12 cellular contexts compared by ENCODE assay signal in the genomic region with DNA sequence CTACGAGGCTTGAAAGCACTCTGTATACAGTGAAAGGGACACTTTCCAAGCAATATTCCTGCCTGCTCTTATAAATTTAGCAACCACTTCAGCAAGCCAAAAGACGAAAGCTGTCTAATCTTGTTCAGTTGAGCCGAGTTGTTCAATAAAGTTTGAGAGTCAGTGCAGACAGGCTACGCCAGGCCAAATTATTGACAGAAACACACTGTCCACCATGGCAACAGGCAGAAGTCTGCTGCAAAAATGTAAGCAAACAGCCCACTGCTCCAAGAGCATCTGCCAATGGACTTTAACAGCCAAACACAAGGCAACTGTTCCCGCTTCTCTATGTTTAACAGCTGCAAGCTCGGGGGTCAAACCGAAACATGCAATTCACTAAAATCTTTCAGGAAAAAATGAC.
DNase-seq lines count a peak whose midpoint lies in the region; ATAC-seq and TF ChIP-seq lines count a peak whose summit lies in the region.
"Had no signal": no experiment of that assay in that cellular context is flagged by ENCODE, and none has a peak within 500 bp of the region (broad histone marks: within the 10 kb centered on the region; RNA-seq: fewer than 3 reads in every experiment).

No MANE protein-coding gene starts in this region.

- H4K20me1 ChIP-seq in neural progenitor cell (ENCODE audit: low read depth): peaks cover 100% of the 10 kb centered on the region

- peaks cover 91% of the 10 kb centered on the region for H3K79me2 ChIP-seq in neural progenitor cell (ENCODE audit: low read depth)

- POLR2A ChIA-PET in MCF 10A (lab: Yijun Ruan, JAX): no interaction called here

- no peak for TF ChIP-seq EP300 in upper lobe of left lung (IDR thresholded peaks at IDR 0.05)

- DNase-seq in breast epithelium (ENCODE audit: low spot score in 2 of 2) (peak in 1 of 2 donors; percentile 32), MCF 10A (ENCODE audit: unreplicated experiment) (no peak), heart left ventricle (peak in 1 of 5 donors; percentile 15), neural progenitor cell (ENCODE audit: low spot score) (no peak), upper lobe of left lung (no peak), NCI-H146 treated with DMSO at 0.1 percent for 48 hours (lab: John Stamatoyannopoulos, UW; ENCODE audit: unreplicated experiment) (no peak)
- DNase-seq: Caco-2; naive thymus-derived CD4-positive, alpha-beta T cell; NCI-H1694 treated with DMSO at 0.1 percent for 48 hours; right lobe of liver had no signal

- peaks cover 10% of the 10 kb centered on the region for H3K4me1 Mint-ChIP-seq in MCF 10A (ENCODE audit: insufficient read depth, unreplicated experiment)
- H3K4me1 Mint-ChIP-seq in neural progenitor cell: no peaks in the 10 kb centered on the region
- H3K4me1 Mint-ChIP-seq: naive thymus-derived CD4-positive, alpha-beta T cell had no signal

- H3K27ac ChIP-seq in breast epithelium: peak overlapping the region; percentile 60 to 79
- peak overlapping the region in 1 of 12 donors; percentile 10 for H3K27ac ChIP-seq in heart left ventricle
- peak overlapping the region; percentile 92 for H3K27ac ChIP-seq in neural progenitor cell
- peak overlapping the region in 1 of 4 donors; percentile 9 for H3K27ac ChIP-seq in upper lobe of left lung
- H3K27ac ChIP-seq: right lobe of liver had no signal

- H2AFZ ChIP-seq in neural progenitor cell (replicated peaks): no peak overlapping the region

- H3F3A ChIP-seq in neural progenitor cell (ENCODE audit: low read depth): peaks cover 55% of the 10 kb centered on the region

- CTCF ChIA-PET in MCF 10A (lab: Yijun Ruan, JAX): interaction anchor here (0.5 kb wide), 1 partner anchor 210 kb away, joined by 3 read pairs; no protein-coding TSS in a partner anchor

- no peaks in the 10 kb centered on the region for H3K9me3 ChIP-seq in breast epithelium
- no peaks in the 10 kb centered on the region for H3K9me3 ChIP-seq in heart left ventricle
- H3K9me3 ChIP-seq in neural progenitor cell (ENCODE audit: low read depth): no peaks in the 10 kb centered on the region
- H3K9me3 ChIP-seq in upper lobe of left lung: no peaks in the 10 kb centered on the region
- H3K9me3 ChIP-seq: Caco-2, right lobe of liver had no signal

- H3K27ac Mint-ChIP-seq in MCF 10A (ENCODE audit: low read depth, unreplicated experiment): no peak overlapping the region
- no peak overlapping the region for H3K27ac Mint-ChIP-seq in neural progenitor cell
- H3K27ac Mint-ChIP-seq: naive thymus-derived CD4-positive, alpha-beta T cell had no signal

- TF ChIP-seq POLR2A in breast epithelium (IDR thresholded peaks at IDR 0.05): no peak
- TF ChIP-seq POLR2A in heart left ventricle (IDR thresholded peaks at IDR 0.05): no peak
- no peak for TF ChIP-seq POLR2A in upper lobe of left lung (IDR thresholded peaks at IDR 0.05)

- H3K36me3 ChIP-seq in breast epithelium (no peaks in the 10 kb centered on the region), heart left ventricle (peaks cover 0 to 11% (median 0%) of the 10 kb centered on the region in 9 donors), neural progenitor cell (peaks cover 13% of the 10 kb centered on the region), upper lobe of left lung (peaks cover 0 to 3% (median 0%) of the 10 kb centered on the region in 4 donors)
- H3K36me3 ChIP-seq: right lobe of liver had no signal

- TF ChIP-seq CTCF in breast epithelium (IDR thresholded peaks at IDR 0.05) (no peak), MCF 10A (IDR thresholded peaks at IDR 0.05; ENCODE audit: unreplicated experiment) (no peak), heart left ventricle (IDR thresholded peaks at IDR 0.05) (no peak), neural progenitor cell (IDR thresholded peaks at IDR 0.05) (no peak), upper lobe of left lung (IDR thresholded peaks at IDR 0.05) (no peak)

- H3K4me3 ChIP-seq in breast epithelium: peak overlapping the region in 1 of 3 donors; percentile 50
- H3K4me3 ChIP-seq in heart left ventricle: peak overlapping the region in 3 of 12 donors; percentile 20 to 27 (median 25)
- H3K4me3 ChIP-seq in neural progenitor cell: peak overlapping the region; percentile 32
- H3K4me3 ChIP-seq in upper lobe of left lung: peak overlapping the region in 3 of 4 donors; percentile 6 to 27 (median 8)
- H3K4me3 ChIP-seq: right lobe of liver had no signal

- intact Hi-C loops in breast epithelium (cut with DNase I; ENCODE audit: low total_unique reads): no loop called here
- intact Hi-C loops in MCF 10A (cut with micrococcal nuclease): no loop called here
- intact Hi-C loops in heart left ventricle (cut with DNase I): no loop called here

- WGBS in heart left ventricle, 4 donors: 37 to 51% (median 47%) methylated on average over 7 of the region's 7 CpGs
- 52 to 53% methylated on average over 7 of the region's 7 CpGs for WGBS in upper lobe of left lung, 2 donors

- BruUV-seq in MCF 10A (replicated peaks; lab: Mats Ljungman, UMichigan): no TSS peak

- peak overlapping the region; percentile 74 for H3K4me2 ChIP-seq in neural progenitor cell

- peaks cover 0 to 5% of the 10 kb centered on the region in 2 donors for H3K4me1 ChIP-seq in breast epithelium
- H3K4me1 ChIP-seq in heart left ventricle: peaks cover 0 to 21% (median 0%) of the 10 kb centered on the region in 12 donors
- H3K4me1 ChIP-seq in neural progenitor cell: peaks cover 95% of the 10 kb centered on the region
- peaks cover 0 to 18% (median 5%) of the 10 kb centered on the region in 4 donors for H3K4me1 ChIP-seq in upper lobe of left lung
- H3K4me1 ChIP-seq: Caco-2, right lobe of liver had no signal

- H3K36me3 Mint-ChIP-seq in MCF 10A (ENCODE audit: insufficient read depth, unreplicated experiment): peaks cover 16% of the 10 kb centered on the region
- H3K36me3 Mint-ChIP-seq in neural progenitor cell: peaks cover 20% of the 10 kb centered on the region
- H3K36me3 Mint-ChIP-seq: naive thymus-derived CD4-positive, alpha-beta T cell had no signal

- H3K4me3 Mint-ChIP-seq in MCF 10A (ENCODE audit: unreplicated experiment) (no peak overlapping the region), neural progenitor cell (no peak overlapping the region)
- H3K4me3 Mint-ChIP-seq: naive thymus-derived CD4-positive, alpha-beta T cell had no signal

- peak; percentile 71 to 80 (median 79) for ATAC-seq in heart left ventricle
- peak; percentile 65 to 67 for ATAC-seq in upper lobe of left lung (ENCODE audit: low FRiP score in 2 of 2)
- no peak for ATAC-seq in HG03045 (IDR thresholded peaks at IDR 0.05; ENCODE audit: unreplicated experiment)
- no peak for ATAC-seq in HG03439 (IDR thresholded peaks at IDR 0.05; ENCODE audit: unreplicated experiment)
- ATAC-seq: naive thymus-derived CD4-positive, alpha-beta T cell had no signal

- no peaks in the 10 kb centered on the region for H3K27me3 ChIP-seq in breast epithelium
- H3K27me3 ChIP-seq in heart left ventricle: no peaks in the 10 kb centered on the region
- H3K27me3 ChIP-seq in neural progenitor cell: no peaks in the 10 kb centered on the region
- no peaks in the 10 kb centered on the region for H3K27me3 ChIP-seq in upper lobe of left lung
- H3K27me3 ChIP-seq: right lobe of liver had no signal

- H3K27me3 Mint-ChIP-seq in MCF 10A (ENCODE audit: insufficient read depth, unreplicated experiment): no peaks in the 10 kb centered on the region
- H3K27me3 Mint-ChIP-seq in neural progenitor cell (ENCODE audit: insufficient read depth, low read depth): peaks cover 2% of the 10 kb centered on the region

- H3K9me3 Mint-ChIP-seq in MCF 10A (ENCODE audit: unreplicated experiment): no peaks in the 10 kb centered on the region
- H3K9me3 Mint-ChIP-seq in neural progenitor cell: no peaks in the 10 kb centered on the region

- H3K9ac ChIP-seq in neural progenitor cell: no peak overlapping the region

Comparison
In these comparisons a context has a peak if more than half of its experiments do, and no peak if none do; other contexts are left out.
1. ATAC-seq: peak in heart left ventricle (4 of 4) and upper lobe of left lung (2 of 2); none in HG03045 (single experiment) and HG03439 (single experiment).